Comparison of ENCODE assay signal across 8 cellular contexts in genomic region chr5:163407034-163407652, GRCh38. TPM values are rescaled to one million over a fixed set of nuclear protein-coding genes. Genes with fewer than 3 reads are reported as not detected.
DNase-seq lines count a peak whose midpoint lies in the region; ATAC-seq and TF ChIP-seq lines count a peak whose summit lies in the region.

No MANE protein-coding gene starts in this region.

- peak; percentile 88 for ATAC-seq in GM21526 (IDR thresholded peaks at IDR 0.05; ENCODE audit: low FRiP score, unreplicated experiment)
- peak; percentile 95 for ATAC-seq in HG03469 (IDR thresholded peaks at IDR 0.05; ENCODE audit: unreplicated experiment)
- no peak for ATAC-seq in lower lobe of right lung

- no peaks in the 10 kb centered on the region for H3K9me3 ChIP-seq in lower lobe of right lung

- TF ChIP-seq CTCF in GM12864 (IDR thresholded peaks at IDR 0.05; ENCODE audit: low read depth, low read length, missing control alignments) = no peak
- no peak for TF ChIP-seq CTCF in lower lobe of right lung (IDR thresholded peaks at IDR 0.05)

- no peaks in the 10 kb centered on the region for H3K27me3 ChIP-seq in lower lobe of right lung (ENCODE audit: low read depth)

- H3K27ac ChIP-seq in epithelial cell of prostate (peak overlapping the region; percentile 29), lower lobe of right lung (no peak overlapping the region)

- intact Hi-C loops in lower lobe of right lung (cut with DNase I) = no loop called here

- H3K4me3 ChIP-seq in GM12864 (ENCODE audit: low read depth, low read length) (no peak overlapping the region), lower lobe of right lung (no peak overlapping the region)

- peaks cover 6% of the 10 kb centered on the region for H3K4me1 ChIP-seq in lower lobe of right lung

- H3K36me3 ChIP-seq in lower lobe of right lung = no peaks in the 10 kb centered on the region

- DNase-seq in GM12864 (ENCODE audit: low read depth) = peak; percentile 31
- no peak for DNase-seq in epithelial cell of prostate (ENCODE audit: low read depth, low spot score)
- no peak for DNase-seq in DMS53 (lab: John Stamatoyannopoulos, UW)
- DNase-seq in lower lobe of right lung = no peak
- DNase-seq in effector CD8-positive, alpha-beta T cell (lab: John Stamatoyannopoulos, UW) = no peak
- DNase-seq in HUDEP-2 (lab: John Stamatoyannopoulos, UW; ENCODE audit: unreplicated experiment in 76 of 76) = no peak

RNA-seq across cellular contexts. Expression of gene CCNG1, which starts 30.3 kb away (rescaled TPM):
- total RNA-seq in lower lobe of right lung = 88.3 TPM

RNA-seq across cellular contexts. Expression of gene NUDCD2, which starts 52.8 kb away (rescaled TPM):
- total RNA-seq in lower lobe of right lung = 18.0 TPM

RNA-seq across cellular contexts. Expression of gene HMMR, which starts 53.3 kb away (rescaled TPM):
- total RNA-seq in lower lobe of right lung = 1.9 TPM

Comparison
In these comparisons a context has a peak if more than half of its experiments do, and no peak if none do; other contexts are left out.
1. ATAC-seq: peak in GM21526 (single experiment) and HG03469 (single experiment); none in lower lobe of right lung (0 of 2).